8 cellular contexts compared by ENCODE assay signal in the genomic region with DNA sequence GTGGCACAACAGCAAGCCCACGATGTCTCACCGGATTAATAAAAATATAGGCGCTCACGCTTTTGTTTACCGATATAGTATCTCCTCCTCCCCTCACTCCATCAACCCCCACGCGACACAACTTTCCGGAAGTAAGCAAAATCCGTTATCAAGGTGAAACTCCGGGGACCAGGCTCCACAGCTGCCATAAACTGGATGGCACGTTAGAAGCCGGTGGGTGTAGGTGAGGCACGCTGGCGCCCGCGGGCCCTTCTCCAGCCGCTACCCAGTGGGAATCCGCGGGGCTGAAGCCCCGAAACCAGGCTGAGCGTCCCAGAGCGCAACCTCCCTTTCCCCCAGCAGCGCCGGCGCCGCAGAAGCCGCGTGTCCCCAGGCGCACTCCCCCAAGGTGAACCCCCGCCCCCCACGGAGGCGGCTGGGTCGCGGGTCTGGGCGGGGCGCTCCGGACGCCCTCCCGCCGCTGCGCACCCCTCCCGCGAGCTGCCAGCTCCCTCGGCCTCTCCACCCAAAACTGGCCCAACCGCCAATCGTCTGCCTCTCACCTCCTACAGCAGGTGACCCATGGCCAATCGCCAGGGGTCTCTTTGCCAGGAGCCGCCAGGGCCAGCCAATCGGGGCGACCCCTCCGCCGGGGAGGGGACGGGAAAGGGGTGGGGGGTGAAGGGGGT.
DNase-seq lines count a peak whose midpoint lies in the region; ATAC-seq and TF ChIP-seq lines count a peak whose summit lies in the region.

No MANE protein-coding gene starts in this region.

- H3F3A ChIP-seq in SK-N-SH (replicated peaks; ENCODE audit: insufficient read depth) = peaks cover 3% of the 10 kb centered on the region

- CTCF ChIA-PET in GM10248 (lab: Yijun Ruan, JAX) (interaction anchor here (0.8 to 4.8 kb wide), 4 partner anchors 8 to 39 kb away, joined by 3 to 18 read pairs (median 8); no protein-coding TSS in a partner anchor), SK-N-SH (lab: Yijun Ruan, JAX) (interaction anchor here (1.0 kb wide), 1 partner anchor 102 kb away, joined by 3 read pairs; no protein-coding TSS in a partner anchor)

- peaks cover 51% of the 10 kb centered on the region for H3K4me1 Mint-ChIP-seq in activated naive CD8-positive, alpha-beta T cell (ENCODE audit: low read depth)

- H3K9me2 ChIP-seq in SK-N-SH = no peaks in the 10 kb centered on the region

- H3K4me2 ChIP-seq in SK-N-SH = peak overlapping the region; percentile 97
- peak overlapping the region; percentile 77 for H3K4me2 ChIP-seq in parathyroid adenoma (ENCODE audit: low read length)

- peak overlapping the region; percentile 75 to 92 for H3K4me3 ChIP-seq in SK-N-SH (ENCODE audit: low read depth in 2 of 2, low read length in 1 of 2)
- H3K4me3 ChIP-seq in cardiac muscle cell = peak overlapping the region; percentile 89
- H3K4me3 ChIP-seq in parathyroid adenoma (ENCODE audit: low read depth, low read length) = peak overlapping the region; percentile 87
- peak overlapping the region; percentile 43 to 71 (median 54) for H3K4me3 ChIP-seq in tibial nerve

- H3K27me3 ChIP-seq in SK-N-SH (ENCODE audit: insufficient read depth) (no peaks in the 10 kb centered on the region), cardiac muscle cell (no peaks in the 10 kb centered on the region), parathyroid adenoma (ENCODE audit: control insufficient read depth, insufficient read depth, low read length) (no peaks in the 10 kb centered on the region), tibial nerve (no peaks in the 10 kb centered on the region)

- no peak for TF ChIP-seq POLR2A in tibial nerve (IDR thresholded peaks at IDR 0.05)

- H3K9me3 Mint-ChIP-seq in activated naive CD8-positive, alpha-beta T cell (ENCODE audit: low read depth) = no peaks in the 10 kb centered on the region

- H3K79me2 ChIP-seq in SK-N-SH (ENCODE audit: insufficient read depth) (peaks cover 79% of the 10 kb centered on the region), parathyroid adenoma (peaks cover 2% of the 10 kb centered on the region)

- peak; percentile 90 for ATAC-seq in HG02588 (IDR thresholded peaks at IDR 0.05; ENCODE audit: unreplicated experiment)

- H3K4me3 Mint-ChIP-seq in activated naive CD8-positive, alpha-beta T cell = peak overlapping the region; percentile 91

- no peaks in the 10 kb centered on the region for H3K9me3 ChIP-seq in SK-N-SH
- H3K9me3 ChIP-seq in cardiac muscle cell (ENCODE audit: low read depth) = no peaks in the 10 kb centered on the region
- no peaks in the 10 kb centered on the region for H3K9me3 ChIP-seq in parathyroid adenoma (ENCODE audit: control insufficient read depth, low read length)
- no peaks in the 10 kb centered on the region for H3K9me3 ChIP-seq in tibial nerve

- no peak for TF ChIP-seq RAD21 in SK-N-SH (IDR thresholded peaks at IDR 0.05; ENCODE audit: low read length)

- peak overlapping the region; percentile 90 for H3K27ac Mint-ChIP-seq in activated naive CD8-positive, alpha-beta T cell

- peaks cover 27% of the 10 kb centered on the region for H4K20me1 ChIP-seq in SK-N-SH (ENCODE audit: insufficient read depth)

- TF ChIP-seq CTCF in GM10248 (IDR thresholded peaks at IDR 0.05; ENCODE audit: control extremely low read depth, extremely low read depth, low read depth, missing control alignments) (no peak), SK-N-SH (IDR thresholded peaks at IDR 0.05) (no peak), cardiac muscle cell (IDR thresholded peaks at IDR 0.05; ENCODE audit: low read depth, low read length) (no peak), parathyroid adenoma (IDR thresholded peaks at IDR 0.05) (no peak), tibial nerve (IDR thresholded peaks at IDR 0.05) (no peak)

- peak; percentile 98 for DNase-seq in GM10248 (ENCODE audit: extremely low spot score)
- DNase-seq in NCI-H1048 (lab: John Stamatoyannopoulos, UW) = peak; percentile 61
- peak; percentile 98 for DNase-seq in SK-N-SH
- DNase-seq in cardiac muscle cell (ENCODE audit: low read depth in 1 of 2, low spot score in 1 of 2) = peak; percentile 95 to 96
- DNase-seq in tibial nerve (ENCODE audit: low spot score in 2 of 2) = peak; percentile 43 to 53

- H3K36me3 ChIP-seq in SK-N-SH (replicated peaks in 1 of 2; ENCODE audit: control insufficient read depth in 1 of 2, insufficient read depth in 2 of 2, low read length in 1 of 2) = no peaks in the 10 kb centered on the region
- no peaks in the 10 kb centered on the region for H3K36me3 ChIP-seq in cardiac muscle cell
- H3K36me3 ChIP-seq in parathyroid adenoma (ENCODE audit: control insufficient read depth, insufficient read depth, low read length) = no peaks in the 10 kb centered on the region
- H3K36me3 ChIP-seq in tibial nerve = no peaks in the 10 kb centered on the region

- H3K27ac ChIP-seq in SK-N-SH (ENCODE audit: low read depth in 2 of 2, low read length in 1 of 2) = peak overlapping the region; percentile 75 to 83
- H3K27ac ChIP-seq in cardiac muscle cell = peak overlapping the region; percentile 85
- H3K27ac ChIP-seq in parathyroid adenoma = peak overlapping the region; percentile 49
- peak overlapping the region; percentile 49 to 79 (median 65) for H3K27ac ChIP-seq in tibial nerve

- POLR2A ChIA-PET in GM10248 (lab: Yijun Ruan, JAX) = interaction anchor here (0.7 to 1.1 kb wide), 2 partner anchors 61 to 155 kb away, joined by 3 to 12 read pairs; no protein-coding TSS in a partner anchor
- POLR2A ChIA-PET in SK-N-SH (lab: Yijun Ruan, JAX) = no interaction called here

- H3K9ac ChIP-seq in SK-N-SH = peak overlapping the region; percentile 82
- peak overlapping the region; percentile 19 for H3K9ac ChIP-seq in parathyroid adenoma

- TF ChIP-seq EP300 in SK-N-SH (IDR thresholded peaks at IDR 0.05; ENCODE audit: borderline replicate concordance in 1 of 2, low read depth in 1 of 2, low read length in 1 of 2) (no peak), tibial nerve (IDR thresholded peaks at IDR 0.05) (no peak)

- under 1% methylated on average over 13 of the region's 53 CpGs for WGBS in SK-N-SH (ENCODE audit: low lambda C conversion rate)
- WGBS in tibial nerve, 2 donors = 6% methylated on average over 33 to 45 of the region's 53 CpGs

- H2AFZ ChIP-seq in SK-N-SH (ENCODE audit: low read depth) = peak overlapping the region; percentile 67; the same call in 1 of the 2 replicates
- H2AFZ ChIP-seq in parathyroid adenoma = peak overlapping the region; percentile 88

- peaks cover 10 to 43% of the 10 kb centered on the region in 2 experiments; a peak in 3 of 4 replicates for H3K4me1 ChIP-seq in SK-N-SH (ENCODE audit: control insufficient read depth in 1 of 2, insufficient read depth in 2 of 2, low read depth in 1 of 2, low read length in 1 of 2)
- peaks cover 30% of the 10 kb centered on the region for H3K4me1 ChIP-seq in cardiac muscle cell (ENCODE audit: low read depth)
- H3K4me1 ChIP-seq in parathyroid adenoma = peaks cover 11% of the 10 kb centered on the region
- peaks cover 0 to 80% (median 20%) of the 10 kb centered on the region in 4 donors for H3K4me1 ChIP-seq in tibial nerve

- no peaks in the 10 kb centered on the region for H3K36me3 Mint-ChIP-seq in activated naive CD8-positive, alpha-beta T cell

- H3K27me3 Mint-ChIP-seq in activated naive CD8-positive, alpha-beta T cell = no peaks in the 10 kb centered on the region

TF ChIP-seq in SK-N-SH, 30 proteins besides CTCF, POLR2A, EP300 and RAD21 (continues in another document):
- TF ChIP-seq MXI1 (IDR thresholded peaks at IDR 0.05; ENCODE audit: low read depth, low read length) (peak; percentile 80; the same call in 1 of the 2 replicates), GATA2 (CRISPR knock-in tag; IDR thresholded peaks at IDR 0.05) (no peak), MAX (IDR thresholded peaks at IDR 0.05; ENCODE audit: low read depth) (peak; percentile 73), NRF1 (IDR thresholded peaks at IDR 0.05; ENCODE audit: low read depth, low read length) (peak; percentile 61), RXRA (IDR thresholded peaks at IDR 0.05; ENCODE audit: borderline replicate concordance, low read depth) (no peak), POLR2AphosphoS5 (IDR thresholded peaks at IDR 0.05; ENCODE audit: low read depth, low read length) (peak; percentile 58; the same call in 1 of the 2 replicates), EZH2phosphoT487 (IDR thresholded peaks at IDR 0.05; ENCODE audit: borderline replicate concordance, low read depth) (no peak)
- TF ChIP-seq, protein P1, sequence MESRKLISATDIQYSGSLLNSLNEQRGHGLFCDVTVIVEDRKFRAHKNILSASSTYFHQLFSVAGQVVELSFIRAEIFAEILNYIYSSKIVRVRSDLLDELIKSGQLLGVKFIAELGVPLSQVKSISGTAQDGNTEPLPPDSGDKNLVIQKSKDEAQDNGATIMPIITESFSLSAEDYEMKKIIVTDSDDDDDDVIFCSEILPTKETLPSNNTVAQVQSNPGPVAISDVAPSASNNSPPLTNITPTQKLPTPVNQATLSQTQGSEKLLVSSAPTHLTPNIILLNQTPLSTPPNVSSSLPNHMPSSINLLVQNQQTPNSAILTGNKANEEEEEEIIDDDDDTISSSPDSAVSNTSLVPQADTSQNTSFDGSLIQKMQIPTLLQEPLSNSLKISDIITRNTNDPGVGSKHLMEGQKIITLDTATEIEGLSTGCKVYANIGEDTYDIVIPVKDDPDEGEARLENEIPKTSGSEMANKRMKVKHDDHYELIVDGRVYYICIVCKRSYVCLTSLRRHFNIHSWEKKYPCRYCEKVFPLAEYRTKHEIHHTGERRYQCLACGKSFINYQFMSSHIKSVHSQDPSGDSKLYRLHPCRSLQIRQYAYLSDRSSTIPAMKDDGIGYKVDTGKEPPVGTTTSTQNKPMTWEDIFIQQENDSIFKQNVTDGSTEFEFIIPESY (IDR thresholded peaks at IDR 0.05; ENCODE audit: borderline replicate concordance, low read depth) = no peak
- TF ChIP-seq, protein P2, sequence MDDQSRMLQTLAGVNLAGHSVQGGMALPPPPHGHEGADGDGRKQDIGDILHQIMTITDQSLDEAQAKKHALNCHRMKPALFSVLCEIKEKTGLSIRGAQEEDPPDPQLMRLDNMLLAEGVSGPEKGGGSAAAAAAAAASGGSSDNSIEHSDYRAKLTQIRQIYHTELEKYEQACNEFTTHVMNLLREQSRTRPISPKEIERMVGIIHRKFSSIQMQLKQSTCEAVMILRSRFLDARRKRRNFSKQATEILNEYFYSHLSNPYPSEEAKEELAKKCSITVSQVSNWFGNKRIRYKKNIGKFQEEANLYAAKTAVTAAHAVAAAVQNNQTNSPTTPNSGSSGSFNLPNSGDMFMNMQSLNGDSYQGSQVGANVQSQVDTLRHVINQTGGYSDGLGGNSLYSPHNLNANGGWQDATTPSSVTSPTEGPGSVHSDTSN (IDR thresholded peaks at IDR 0.05) = no peak

Comparison
In these comparisons a context has a peak if more than half of its experiments do, and no peak if none do; other contexts are left out.
1. Peak in every context shown above with its lines: DNase-seq, ATAC-seq, H3K4me3 ChIP-seq and H3K27ac ChIP-seq.
2. DNase-seq: peak in every context shown above with its lines; median percentile 98 in GM10248; 98 in SK-N-SH; 96 in cardiac muscle cell; 61 in NCI-H1048; 48 in tibial nerve.